Comparison of ENCODE assay signal across 8 cellular contexts in the genomic region with DNA sequence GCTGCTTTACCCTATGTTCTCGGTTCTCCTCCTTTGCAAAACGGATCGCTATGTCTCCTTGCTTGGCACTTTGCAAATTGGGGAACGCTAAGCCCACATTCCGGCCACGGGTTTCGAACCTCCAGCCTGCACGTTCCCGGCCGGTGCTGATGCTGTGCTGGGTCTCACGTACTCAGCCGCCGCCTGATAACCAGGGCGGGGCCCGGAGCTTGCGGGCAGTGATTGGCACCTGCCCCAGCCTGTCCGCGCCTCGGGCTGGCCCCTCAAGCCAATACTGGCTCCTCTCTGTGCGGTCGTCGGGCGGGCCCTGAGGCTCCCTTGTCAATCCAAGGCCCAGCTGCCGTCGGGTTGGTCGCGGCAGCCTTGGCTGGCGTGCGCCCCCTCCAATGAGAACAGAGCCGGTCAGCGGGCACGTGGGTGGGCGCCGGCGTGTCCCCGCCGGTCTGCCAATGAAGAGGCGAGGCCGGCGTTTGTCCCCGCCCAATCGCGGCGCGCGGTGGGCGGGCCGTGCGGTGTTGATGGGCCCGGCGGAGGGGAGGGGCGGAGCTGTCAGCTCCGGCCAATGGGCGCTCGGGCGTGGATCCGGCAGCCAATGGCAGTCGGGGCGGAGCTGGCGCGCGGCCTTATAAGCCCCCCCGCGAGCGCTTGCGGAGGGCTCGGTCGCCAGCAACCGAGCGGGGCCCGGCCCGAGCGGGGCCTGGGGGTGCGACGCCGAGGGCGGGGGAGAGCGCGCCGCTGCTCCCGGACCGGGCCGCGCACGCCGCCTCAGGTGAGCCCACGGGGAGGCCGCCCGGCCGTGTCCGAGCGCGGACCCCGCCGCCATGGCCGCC. TPM values are rescaled to one million over a fixed set of nuclear protein-coding genes. Genes with fewer than 3 reads are reported as not detected.
DNase-seq lines count a peak whose midpoint lies in the region; ATAC-seq and TF ChIP-seq lines count a peak whose summit lies in the region.

A gene (plus strand): TSS at position 652 of the 830 bp plus-strand sequence. CDS start 63,778 bp downstream, outside the sequence.

- peak within 1 kb of the TSS; percentile 80 for H4K91ac ChIP-seq in trophoblast cell (ENCODE audit: low read depth, low read length)

- peak within 1 kb of the TSS; percentile 42 for H3K23ac ChIP-seq in trophoblast cell (ENCODE audit: low read length)

- H3K4me2 ChIP-seq in trophoblast cell (ENCODE audit: low read length): peak within 1 kb of the TSS; percentile 99

- H3K4me1 ChIP-seq in trophoblast cell (ENCODE audit: control insufficient read depth in 1 of 2, insufficient read depth in 2 of 2, low read length in 2 of 2) (peaks cover 22 to 26% of the 10 kb centered on the region in 2 experiments), transverse colon (peaks cover 5 to 42% (median 37%) of the 10 kb centered on the region in 4 donors)

- no CpG with 5 or more reads among the region's 96 CpGs for WGBS in trophoblast cell (ENCODE audit: extremely low coverage, insufficient coverage, insufficient read length)
- WGBS in transverse colon (ENCODE audit: low coverage in 1 of 2), 2 donors: 1% methylated on average over 44 of the region's 96 CpGs; no CpG with 5 or more reads in 1 of the 2 donors

- peak within 1 kb of the TSS; percentile 47 for H3K4ac ChIP-seq in trophoblast cell (ENCODE audit: low read depth, low read length)

- peak within 1 kb of the TSS; percentile 87 for H3K14ac ChIP-seq in trophoblast cell (ENCODE audit: low read length)

- TF ChIP-seq POLR2A in transverse colon (IDR thresholded peaks at IDR 0.05): peak; percentile 82

- in situ Hi-C loops in transverse colon (cut with MboI; ENCODE audit: low pct_ligation_motif_present in 1 of 4, low pct_unique_long_range_greater_than_20kb in 1 of 4, low sequenced_read_pairs in 3 of 4): no loop called here

- peak within 1 kb of the TSS; percentile 32 for H2AK5ac ChIP-seq in trophoblast cell (ENCODE audit: low read length)

- H2BK5ac ChIP-seq in trophoblast cell (ENCODE audit: low read depth, low read length, poor library complexity): peak within 1 kb of the TSS; percentile 42

- peaks cover 0 to 2% of the 10 kb centered on the region in 2 experiments for H3K36me3 ChIP-seq in trophoblast cell (ENCODE audit: control insufficient read depth in 1 of 2, insufficient read depth in 2 of 2, low read length in 2 of 2)
- no peaks in the 10 kb centered on the region for H3K36me3 ChIP-seq in transverse colon

- peak within 1 kb of the TSS; percentile 72 for H4K8ac ChIP-seq in trophoblast cell (ENCODE audit: low read depth, low read length)

- peak within 1 kb of the TSS; percentile 92 for H3K9ac ChIP-seq in trophoblast cell (ENCODE audit: low read length)

- intact Hi-C loops in Right ventricle myocardium superior (cut with DNase I): no loop called here
- intact Hi-C loops in transverse colon (cut with DNase I; ENCODE audit: low total_unique reads): no loop called here

- H3K27ac ChIP-seq in trophoblast cell (ENCODE audit: low read depth, low read length) (peak within 1 kb of the TSS; percentile 35), transverse colon (peak within 1 kb of the TSS; percentile 73 to 76 (median 74))

- no peak for TF ChIP-seq EP300 in transverse colon (IDR thresholded peaks at IDR 0.05; ENCODE audit: low read depth)

- H3K4me3 ChIP-seq in GM12864 (ENCODE audit: low read depth, low read length) (peak within 1 kb of the TSS; percentile 86), trophoblast cell (ENCODE audit: low read depth, low read length) (peak within 1 kb of the TSS; percentile 79), transverse colon (peak within 1 kb of the TSS; percentile 67 to 90 (median 84))

- peak within 1 kb of the TSS; percentile 20 for H2BK120ac ChIP-seq in trophoblast cell (ENCODE audit: insufficient read depth, low read length, poor library complexity)

- H4K12ac ChIP-seq in trophoblast cell (ENCODE audit: low read depth, low read length): peak within 1 kb of the TSS; percentile 68

- no peaks in the 10 kb centered on the region for H3K9me3 ChIP-seq in trophoblast cell (ENCODE audit: insufficient read depth, low read depth, low read length)
- no peaks in the 10 kb centered on the region for H3K9me3 ChIP-seq in transverse colon

- DNase-seq in GM12864 (ENCODE audit: low read depth) (peak; percentile 96), NCI-H1417 (lab: John Stamatoyannopoulos, UW) (peak; percentile 100), SW 1271 (lab: John Stamatoyannopoulos, UW) (peak; percentile 93 to 97), Right ventricle myocardium superior (peak; percentile 100), trophoblast cell (peak; percentile 100), transverse colon (peak; percentile 99)
- peak; percentile 98 for DNase-seq in activated naive CD8-positive, alpha-beta T cell treated with anti-CD3 and anti-CD28 coated beads, Interleukin-2, amount 50 U/mL, for 16 hours (ENCODE audit: low read depth, low spot score)

- peak within 1 kb of the TSS; percentile 42 for H2AFZ ChIP-seq in trophoblast cell (ENCODE audit: insufficient read depth, low read length, poor library complexity)

- H3K27me3 ChIP-seq in trophoblast cell (ENCODE audit: insufficient read depth, low read length): no peaks in the 10 kb centered on the region
- no peaks in the 10 kb centered on the region for H3K27me3 ChIP-seq in transverse colon

- ATAC-seq in HG02759 (IDR thresholded peaks at IDR 0.05; ENCODE audit: unreplicated experiment): peak; percentile 90
- peak; percentile 95 for ATAC-seq in Right ventricle myocardium superior (ENCODE audit: poor library complexity)

- H2BK12ac ChIP-seq in trophoblast cell (ENCODE audit: low read length): peak within 1 kb of the TSS; percentile 12

- peak within 1 kb of the TSS; percentile 63 for H3K18ac ChIP-seq in trophoblast cell (ENCODE audit: low read length)

- peaks cover 30% of the 10 kb centered on the region for H3K79me1 ChIP-seq in trophoblast cell (ENCODE audit: low read length)

- peaks cover 35% of the 10 kb centered on the region for H3K79me2 ChIP-seq in trophoblast cell (ENCODE audit: control insufficient read depth, insufficient read depth, low read length, poor library complexity)

- TF ChIP-seq CTCF in GM12864 (IDR thresholded peaks at IDR 0.05; ENCODE audit: low read depth, low read length, missing control alignments): no peak
- no peak for TF ChIP-seq CTCF in transverse colon (IDR thresholded peaks at IDR 0.05)

RNA-seq across cellular contexts. Expression of the gene that starts here (rescaled TPM):
- total RNA-seq in Right ventricle myocardium superior: 34.6 TPM
- 37.1 and 37.3 TPM in 2 replicates for polyA plus RNA-seq in trophoblast cell (2013)
- total RNA-seq in transverse colon: 10 to 100 TPM; 26.6 to 84.2 (median 39.9) TPM

Comparison
In these comparisons a context has a peak if more than half of its experiments do, and no peak if none do; other contexts are left out.
1. Peak in every context shown above with its lines: DNase-seq, ATAC-seq, H3K4me3 ChIP-seq and H3K27ac ChIP-seq.